In genomic region chr6:107746461-107747030, GRCh38 we compare ENCODE assay signal across 16 cellular contexts.
DNase-seq lines count a peak whose midpoint lies in the region; ATAC-seq, FAIRE-seq and TF ChIP-seq lines count a peak whose summit lies in the region.
"Had no signal": no experiment of that assay in that cellular context is flagged by ENCODE, and none has a peak within 500 bp of the region (broad histone marks: within the 10 kb centered on the region; RNA-seq: fewer than 3 reads in every experiment).

No MANE protein-coding gene starts in this region.

- no peaks in the 10 kb centered on the region for H3K27me3 ChIP-seq in CD8-positive, alpha-beta T cell (ENCODE audit: insufficient read depth, low read length)
- peaks cover 18 to 38% of the 10 kb centered on the region in 2 experiments; a peak in 4 of 5 replicates for H3K27me3 ChIP-seq in K562 (ENCODE audit: control insufficient read depth in 2 of 2, insufficient read depth in 2 of 2, low read length in 2 of 2)
- H3K27me3 ChIP-seq in naive thymus-derived CD4-positive, alpha-beta T cell (ENCODE audit: control insufficient read depth in 2 of 2, insufficient read depth in 2 of 2, low read length in 2 of 2), result no peaks in the 10 kb centered on the region

- TF ChIP-seq CTCF in CD8-positive, alpha-beta T cell (IDR thresholded peaks at IDR 0.05), result no peak
- TF ChIP-seq CTCF in K562 (IDR thresholded peaks at IDR 0.05 in 2 of 3, conservative IDR thresholded peaks at IDR 0.05 in 1 of 3; ENCODE audit: insufficient read depth in 2 of 3, low read depth in 1 of 3, low read length in 3 of 3), result 0 out of 6 replicates have a peak, but pooled peaks of 1 of the 3 experiments have one; percentile 13

- TF ChIP-seq EP300 in K562 (IDR thresholded peaks at IDR 0.05; ENCODE audit: low read length), result no peak

- no peaks in the 10 kb centered on the region for H3K27me3 Mint-ChIP-seq in CD8-positive, alpha-beta T cell (ENCODE audit: low read depth)
- no peaks in the 10 kb centered on the region for H3K27me3 Mint-ChIP-seq in naive thymus-derived CD4-positive, alpha-beta T cell
- H3K27me3 Mint-ChIP-seq: CD8-positive, alpha-beta memory T cell had no signal

- ATAC-seq in CD8-positive, alpha-beta T cell, result no peak
- ATAC-seq in K562 (peak; percentile 74), GM18868 (IDR thresholded peaks at IDR 0.05; ENCODE audit: unreplicated experiment) (no peak)
- ATAC-seq in naive thymus-derived CD4-positive, alpha-beta T cell, result no peak
- ATAC-seq: GM23338, HCT116 had no signal

- TF ChIP-seq POLR2A in K562 (conservative IDR thresholded peaks at IDR 0.05), result no peak

- peak overlapping the region; percentile 80 for H3K27ac Mint-ChIP-seq in CD8-positive, alpha-beta T cell
- peak overlapping the region in 8 of 9 donors; percentile 14 to 91 (median 74) for H3K27ac Mint-ChIP-seq in naive thymus-derived CD4-positive, alpha-beta T cell
- H3K27ac Mint-ChIP-seq: GM23338 had no signal

- BruUV-seq in K562 (replicated peaks; lab: Mats Ljungman, UMichigan), result no TSS peak

- peaks cover 22% of the 10 kb centered on the region for H3K36me3 ChIP-seq in CD8-positive, alpha-beta T cell (ENCODE audit: insufficient read depth, low read length)
- H3K36me3 ChIP-seq in K562 (ENCODE audit: control insufficient read depth, insufficient read depth, low read length), result no peaks in the 10 kb centered on the region
- peaks cover 0 to 77% (median 18%) of the 10 kb centered on the region in 3 experiments for H3K36me3 ChIP-seq in naive thymus-derived CD4-positive, alpha-beta T cell (ENCODE audit: control insufficient read depth in 2 of 3, insufficient read depth in 3 of 3, low read length in 3 of 3)

- H3K9ac ChIP-seq in K562 (ENCODE audit: insufficient read depth in 1 of 2, low read depth in 2 of 2, low read length in 2 of 2), result no peak overlapping the region

- no peak overlapping the region for H3K27ac ChIP-seq in CD8-positive, alpha-beta T cell (ENCODE audit: low read depth, low read length)
- H3K27ac ChIP-seq in K562 (ENCODE audit: extremely low read depth, low read depth, low read length), result no peak overlapping the region
- no peak overlapping the region for H3K27ac ChIP-seq in naive thymus-derived CD4-positive, alpha-beta T cell (ENCODE audit: low read depth, low read length)

- no peak overlapping the region for H2AFZ ChIP-seq in K562 (ENCODE audit: low read depth, low read length)
- H2AFZ ChIP-seq: GM23338 had no signal

- no peaks in the 10 kb centered on the region for H3K79me2 ChIP-seq in K562 (ENCODE audit: control insufficient read depth, insufficient read depth, low read length)

- intact Hi-C loops in CD8-positive, alpha-beta T cell (cut with DNase I, micrococcal nuclease), result loop anchor here in 1 of 2 experiments (10.0 kb wide), 1 partner anchor 1222 kb away; no protein-coding TSS in a partner anchor
- intact Hi-C loops in K562 (cut with micrococcal nuclease), result no loop called here
- intact Hi-C loops in naive thymus-derived CD4-positive, alpha-beta T cell (cut with micrococcal nuclease), result no loop called here

- no peaks in the 10 kb centered on the region for H3K9me1 ChIP-seq in K562 (ENCODE audit: control insufficient read depth, insufficient read depth, low read length)

- H3K36me3 Mint-ChIP-seq in CD8-positive, alpha-beta T cell, result peaks cover 93% of the 10 kb centered on the region
- peaks cover 50 to 92% (median 86%) of the 10 kb centered on the region in 5 donors for H3K36me3 Mint-ChIP-seq in naive thymus-derived CD4-positive, alpha-beta T cell

- H3K4me2 ChIP-seq in K562 (ENCODE audit: insufficient read depth, low read length), result no peak overlapping the region
- H3K4me2 ChIP-seq: GM23338 had no signal

- H3K4me1 Mint-ChIP-seq in CD8-positive, alpha-beta T cell (ENCODE audit: low read depth), result peaks cover 59% of the 10 kb centered on the region
- H3K4me1 Mint-ChIP-seq in naive thymus-derived CD4-positive, alpha-beta T cell, result peaks cover 13 to 74% (median 64%) of the 10 kb centered on the region in 7 donors
- H3K4me1 Mint-ChIP-seq: GM23338, H9 had no signal

- no peak overlapping the region for H3K4me3 Mint-ChIP-seq in CD8-positive, alpha-beta T cell
- H3K4me3 Mint-ChIP-seq in naive thymus-derived CD4-positive, alpha-beta T cell, result no peak overlapping the region
- H3K4me3 Mint-ChIP-seq: CD8-positive, alpha-beta memory T cell; GM23338; H9 had no signal

- H3K9me3 ChIP-seq in CD8-positive, alpha-beta T cell (ENCODE audit: low read length), result no peaks in the 10 kb centered on the region
- H3K9me3 ChIP-seq in K562 (replicated peaks; ENCODE audit: control insufficient read depth, insufficient read depth, low read depth, low read length), result no peaks in the 10 kb centered on the region
- no peaks in the 10 kb centered on the region for H3K9me3 ChIP-seq in naive thymus-derived CD4-positive, alpha-beta T cell (ENCODE audit: control insufficient read depth in 2 of 3, low read length in 3 of 3)

- no peak for FAIRE-seq in K562 (lab: Jason Lieb, UNC)
- FAIRE-seq: G401.6, GM12892, GM19239 had no signal

- in situ Hi-C loops in K562 (cut with MboI), result no loop called here
- in situ Hi-C loops in G401 (cut with HindIII; ENCODE audit: low sequenced_read_pairs), result no loop called here

- DNase-seq in CD8-positive, alpha-beta T cell, result no peak
- DNase-seq in K562 (ENCODE audit: extremely low read depth in 1 of 4, low spot score in 3 of 4), result peak in 1 of 4 experiments; percentile 14
- DNase-seq in naive thymus-derived CD4-positive, alpha-beta T cell, result no peak
- DNase-seq in D341Med (ENCODE audit: low spot score), result no peak
- DNase-seq in G401 (ENCODE audit: low spot score), result no peak
- DNase-seq: C1 segment of cervical spinal cord; CD8-positive, alpha-beta memory T cell; DMS53; DMS79 treated with DMSO at 0.1 percent for 48 hours; H9 had no signal

- peaks cover 8% of the 10 kb centered on the region for H3K9me3 Mint-ChIP-seq in CD8-positive, alpha-beta T cell
- peaks cover 0 to 16% (median 5%) of the 10 kb centered on the region in 11 donors for H3K9me3 Mint-ChIP-seq in naive thymus-derived CD4-positive, alpha-beta T cell
- H3K9me3 Mint-ChIP-seq: CD8-positive, alpha-beta memory T cell; GM23338; H9 had no signal

- H4K20me1 ChIP-seq in K562 (replicated peaks; ENCODE audit: control insufficient read depth, insufficient read depth, low read length), result no peaks in the 10 kb centered on the region

- no peak overlapping the region for H3K4me3 ChIP-seq in CD8-positive, alpha-beta T cell (ENCODE audit: low read depth, low read length)
- no peak overlapping the region for H3K4me3 ChIP-seq in K562
- H3K4me3 ChIP-seq in naive thymus-derived CD4-positive, alpha-beta T cell (ENCODE audit: low read length), result no peak overlapping the region
- H3K4me3 ChIP-seq: GM23338 had no signal

- CTCF ChIA-PET in CD8-positive, alpha-beta T cell (lab: Charles Lee), result interaction anchor here (0.8 to 1.6 kb wide), 2 partner anchors 16 to 102 kb away, joined by 3 to 7 read pairs; no protein-coding TSS in a partner anchor
- CTCF ChIA-PET in K562 (lab: Yijun Ruan, JAX; ENCODE audit: low intra/inter-chr PET ratio), result no interaction called here
- CTCF ChIA-PET in naive thymus-derived CD4-positive, alpha-beta T cell (lab: Charles Lee), result no interaction called here

- H3K4me1 ChIP-seq in CD8-positive, alpha-beta T cell (ENCODE audit: insufficient read depth, low read length), result peaks cover 22% of the 10 kb centered on the region
- no peaks in the 10 kb centered on the region for H3K4me1 ChIP-seq in K562 (replicated peaks in 1 of 2; ENCODE audit: control insufficient read depth in 2 of 2, insufficient read depth in 2 of 2, low read length in 2 of 2)
- H3K4me1 ChIP-seq in naive thymus-derived CD4-positive, alpha-beta T cell (ENCODE audit: control insufficient read depth in 2 of 2, insufficient read depth in 2 of 2, low read length in 2 of 2), result peaks cover 5 to 9% of the 10 kb centered on the region in 2 donors

- no peak for TF ChIP-seq RAD21 in K562 (CRISPR knock-in tag; conservative IDR thresholded peaks at IDR 0.05 in 1 of 2, IDR thresholded peaks at IDR 0.05 in 1 of 2)

- WGBS in K562 (ENCODE audit: insufficient coverage, low coverage, missing lambda C conversion rate), result 1% methylated on average over 16 of the region's 16 CpGs

- POLR2A ChIA-PET in CD8-positive, alpha-beta T cell (lab: Charles Lee), result interaction anchor here (1.1 kb wide), 1 partner anchor 77 kb away, joined by 4 read pairs; the partner anchor contains the start of gene SCML4
- POLR2A ChIA-PET in K562 (lab: Yijun Ruan, JAX), result no interaction called here
- POLR2A ChIA-PET in naive thymus-derived CD4-positive, alpha-beta T cell (lab: Charles Lee), result interaction anchor here (0.9 to 1.4 kb wide), 4 partner anchors 10 to 58 kb away, joined by 3 read pairs; no protein-coding TSS in a partner anchor

TF ChIP-seq in K562, 482 proteins besides CTCF, POLR2A, EP300 and RAD21:
- TF ChIP-seq ZBTB17 (CRISPR knock-in tag; IDR thresholded peaks at IDR 0.05) (no peak), NELFE (IDR thresholded peaks at IDR 0.05; ENCODE audit: insufficient read depth, insufficient read length) (no peak)
TF ChIP-seq in K562: peak in this region for 0.
